12 cellular contexts compared by ENCODE assay signal in the genomic region with DNA sequence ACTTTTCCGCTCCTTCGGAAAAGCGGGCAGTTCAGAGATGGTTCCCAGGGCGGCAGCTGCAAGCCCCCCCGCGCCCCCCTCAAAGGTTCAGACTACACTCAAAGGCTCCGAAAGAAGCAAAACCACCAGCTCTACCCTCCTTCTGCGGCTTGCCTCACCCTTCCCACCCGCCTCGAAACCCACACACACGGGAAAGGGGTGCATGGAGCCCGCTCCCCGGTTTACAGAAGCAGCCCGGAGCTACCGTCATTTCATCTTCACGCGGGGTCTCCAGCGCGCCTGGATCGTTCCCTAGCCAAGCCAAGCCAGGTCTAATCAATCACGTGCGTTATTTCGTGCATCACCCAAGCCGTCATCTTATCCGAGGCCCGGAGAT. TPM values are rescaled to one million over a fixed set of nuclear protein-coding genes. Genes with fewer than 3 reads are reported as not detected.
DNase-seq lines count a peak whose midpoint lies in the region; ATAC-seq and TF ChIP-seq lines count a peak whose summit lies in the region.
"Had no signal": no experiment of that assay in that cellular context is flagged by ENCODE, and none has a peak within 500 bp of the region (broad histone marks: within the 10 kb centered on the region; RNA-seq: fewer than 3 reads in every experiment).

No MANE protein-coding gene starts in this region.

- H3K36me3 Mint-ChIP-seq in brain, result no peaks in the 10 kb centered on the region
- H3K36me3 Mint-ChIP-seq in memory B cell, result no peaks in the 10 kb centered on the region
- H3K36me3 Mint-ChIP-seq: activated naive CD4-positive, alpha-beta T cell treated with anti-CD3 and anti-CD28 coated beads, Interleukin-2, amount 50 U/mL, for 72 hours had no signal

- H3K4me2 ChIP-seq in PC-3 (ENCODE audit: low read length), result no peak overlapping the region

- no peaks in the 10 kb centered on the region for H3K9me3 Mint-ChIP-seq in brain
- H3K9me3 Mint-ChIP-seq in memory B cell, result no peaks in the 10 kb centered on the region
- H3K9me3 Mint-ChIP-seq: activated naive CD4-positive, alpha-beta T cell treated with anti-CD3 and anti-CD28 coated beads, Interleukin-2, amount 50 U/mL, for 72 hours had no signal

- H3K79me2 ChIP-seq in PC-3 (ENCODE audit: low read length), result no peaks in the 10 kb centered on the region

- H3K4me1 ChIP-seq in subcutaneous abdominal adipose tissue (ENCODE audit: control insufficient read depth in 5 of 5, insufficient read depth in 5 of 5, low read length in 5 of 5), result peaks cover 0 to 12% (median 5%) of the 10 kb centered on the region in 5 donors
- H3K4me1 ChIP-seq in PC-3 (ENCODE audit: insufficient read depth, low read length), result no peaks in the 10 kb centered on the region

- CTCF ChIA-PET in PC-3 (lab: Charles Lee), result no interaction called here

- H4K20me1 ChIP-seq in PC-3 (ENCODE audit: low read length), result no peaks in the 10 kb centered on the region

- intact Hi-C loops in PC-3 (cut with micrococcal nuclease), result no loop called here

- ATAC-seq in memory B cell (ENCODE audit: low read depth) (no peak), HG02610 (IDR thresholded peaks at IDR 0.05; ENCODE audit: unreplicated experiment) (no peak), PC-3 (no peak)
- ATAC-seq: activated naive CD4-positive, alpha-beta T cell treated with anti-CD3 and anti-CD28 coated beads, Interleukin-2, amount 50 U/mL, for 72 hours; HCT116 had no signal

- no peaks in the 10 kb centered on the region for H3K9me2 ChIP-seq in PC-3 (replicated peaks; ENCODE audit: low read length)

- POLR2A ChIA-PET in PC-3 (lab: Charles Lee; ENCODE audit: unreplicated experiment), result no interaction called here

- H3F3A ChIP-seq in PC-3 (ENCODE audit: low read length, unreplicated experiment), result no peaks in the 10 kb centered on the region

- H3K27me3 Mint-ChIP-seq in brain (peaks cover 27% of the 10 kb centered on the region), memory B cell (peaks cover 10% of the 10 kb centered on the region)

- no peaks in the 10 kb centered on the region for H3K9me3 ChIP-seq in subcutaneous abdominal adipose tissue (ENCODE audit: control insufficient read depth in 5 of 5, low read length in 5 of 5)
- H3K9me3 ChIP-seq in PC-3 (ENCODE audit: low read length), result no peaks in the 10 kb centered on the region

- BruUV-seq in PC-3 (replicated peaks; lab: Mats Ljungman, UMichigan), result no TSS peak

- H3K4me3 Mint-ChIP-seq in brain (peak overlapping the region; percentile 86 to 96 (median 91)), memory B cell (peak overlapping the region; percentile 78)

- H2AFZ ChIP-seq in PC-3 (ENCODE audit: low read length), result no peak overlapping the region

- H3K4me1 Mint-ChIP-seq in brain (peaks cover 41% of the 10 kb centered on the region), memory B cell (peaks cover 8% of the 10 kb centered on the region)

- H3K4me3 ChIP-seq in subcutaneous abdominal adipose tissue (ENCODE audit: low read depth in 1 of 5, low read length in 5 of 5) (peak overlapping the region in 3 of 5 donors; percentile 54 to 65 (median 62)), PC-3 (ENCODE audit: low read length) (no peak overlapping the region)

- H3K36me3 ChIP-seq in subcutaneous abdominal adipose tissue (ENCODE audit: control insufficient read depth in 5 of 5, insufficient read depth in 5 of 5, low read length in 5 of 5) (no peaks in the 10 kb centered on the region), PC-3 (ENCODE audit: low read depth, low read length) (no peaks in the 10 kb centered on the region)

- TF ChIP-seq CTCF in brain (conservative IDR thresholded peaks at IDR 0.05) (no peak), PC-3 (conservative IDR thresholded peaks at IDR 0.05; ENCODE audit: low read depth, low read length) (no peak)

- peak; percentile 46 for DNase-seq in NCI-H1092 (lab: John Stamatoyannopoulos, UW)
- no peak for DNase-seq in memory B cell (ENCODE audit: low spot score in 2 of 2)
- DNase-seq in MV-4-11 (lab: John Stamatoyannopoulos, UW), result no peak
- no peak for DNase-seq in HUDEP-2 (lab: John Stamatoyannopoulos, UW; ENCODE audit: unreplicated experiment in 76 of 76)
- no peak for DNase-seq in PC-3
- DNase-seq: activated CD4-positive, alpha-beta T cell treated with anti-CD3 and anti-CD28 coated beads for 1 hour had no signal

- H3K27me3 ChIP-seq in subcutaneous abdominal adipose tissue (ENCODE audit: control insufficient read depth in 5 of 5, insufficient read depth in 4 of 5, low read length in 5 of 5), result peaks cover 9 to 35% (median 24%) of the 10 kb centered on the region in 5 donors
- peaks cover 29% of the 10 kb centered on the region for H3K27me3 ChIP-seq in PC-3 (ENCODE audit: low read length)

- H3K27ac Mint-ChIP-seq in brain (peak overlapping the region; percentile 93 to 99 (median 98)), memory B cell (no peak overlapping the region)
- H3K27ac Mint-ChIP-seq: activated naive CD4-positive, alpha-beta T cell treated with anti-CD3 and anti-CD28 coated beads, Interleukin-2, amount 50 U/mL, for 72 hours had no signal

- H3K27ac ChIP-seq in subcutaneous abdominal adipose tissue (ENCODE audit: low read depth, low read length) (no peak overlapping the region), PC-3 (ENCODE audit: low read length) (no peak overlapping the region)

- H3K9ac ChIP-seq in subcutaneous abdominal adipose tissue (ENCODE audit: low read length in 5 of 5) (no peak overlapping the region), PC-3 (ENCODE audit: low read length) (no peak overlapping the region)

RNA-seq across cellular contexts. Expression of gene NLGN4X, which starts 1.2 kb away (rescaled TPM):
- 17.4 TPM for polyA plus RNA-seq in brain (ENCODE audit: insufficient read depth, low read depth, low replicate concordance)
- total RNA-seq in PC-3 (2014; rRNA removed), result not detected in 2 replicates
- total RNA-seq: myocyte had no signal
